In genomic region chr3:195863121-195864061, GRCh38 we compare ENCODE assay signal across 8 cellular contexts. TPM values are rescaled to one million over a fixed set of nuclear protein-coding genes. Genes with fewer than 3 reads are reported as not detected.
A peak's percentile ranks its signal among the peaks of the same experiment; 100 is the strongest.
DNase-seq lines count a peak whose midpoint lies in the region; ATAC-seq and TF ChIP-seq lines count a peak whose summit lies in the region.

No MANE protein-coding gene starts in this region.

- no peaks in the 10 kb centered on the region for H3K9me2 ChIP-seq in OCI-LY1 (ENCODE audit: low read depth, low read length)

- peak overlapping the region in 2 of 7 donors; percentile 64 to 69 for H3K27ac Mint-ChIP-seq in CD14-positive monocyte
- H3K27ac Mint-ChIP-seq in naive thymus-derived CD8-positive, alpha-beta T cell: peak overlapping the region in 6 of 10 donors; percentile 36 to 63 (median 48)

- intact Hi-C loops in CD14-positive monocyte (cut with micrococcal nuclease): loop anchor here in 1 of 2 donors (1.0 kb wide), 1 partner anchor 53 kb away; no protein-coding TSS in a partner anchor

- peaks cover 53% of the 10 kb centered on the region for H3K36me3 ChIP-seq in OCI-LY1 (ENCODE audit: insufficient read depth, low read length)

- no peaks in the 10 kb centered on the region for H4K20me1 ChIP-seq in OCI-LY1 (ENCODE audit: insufficient read depth, low read length)

- no peaks in the 10 kb centered on the region for H3K79me2 ChIP-seq in OCI-LY1 (ENCODE audit: insufficient read depth, low read length)

- no peaks in the 10 kb centered on the region for H3K27me3 ChIP-seq in OCI-LY1 (ENCODE audit: insufficient read depth, low read length)

- POLR2A ChIA-PET in naive thymus-derived CD8-positive, alpha-beta T cell (lab: Charles Lee): no interaction called here

- peaks cover 0 to 2% (median 0%) of the 10 kb centered on the region in 7 donors for H3K9me3 Mint-ChIP-seq in CD14-positive monocyte
- H3K9me3 Mint-ChIP-seq in naive thymus-derived CD8-positive, alpha-beta T cell: no peaks in the 10 kb centered on the region

- peaks cover 16% of the 10 kb centered on the region for H3K4me1 Mint-ChIP-seq in CD14-positive monocyte
- H3K4me1 Mint-ChIP-seq in naive thymus-derived CD8-positive, alpha-beta T cell: peaks cover 4 to 6% (median 6%) of the 10 kb centered on the region in 4 donors

- H3K27me3 Mint-ChIP-seq in CD14-positive monocyte (ENCODE audit: low read depth in 3 of 3): peaks cover 2 to 14% (median 10%) of the 10 kb centered on the region in 3 donors
- no peaks in the 10 kb centered on the region for H3K27me3 Mint-ChIP-seq in naive thymus-derived CD8-positive, alpha-beta T cell

- peaks cover 7% of the 10 kb centered on the region for H3K4me1 ChIP-seq in OCI-LY1 (ENCODE audit: insufficient read depth, low read length, severe bottlenecking)

- TF ChIP-seq CTCF in CD14-positive monocyte (IDR thresholded peaks at IDR 0.05) (peak; percentile 85), HFF-Myc (IDR thresholded peaks at IDR 0.05; ENCODE audit: low read depth, low read length, missing control alignments) (peak; percentile 97), OCI-LY1 (IDR thresholded peaks at IDR 0.05; ENCODE audit: low read length) (peak; percentile 98)

- no peak overlapping the region for H3K4me2 ChIP-seq in OCI-LY1 (ENCODE audit: low read length)

- peak; percentile 84 for DNase-seq in CD14-positive monocyte (ENCODE audit: low spot score)
- DNase-seq in HFF-Myc (ENCODE audit: extremely low read depth, low read depth): no peak
- peak; percentile 50 for DNase-seq in activated T-cell treated with anti-CD3 and anti-CD28 coated beads for 4 hours
- peak; percentile 84 to 90 for DNase-seq in erythroblast (lab: John Stamatoyannopoulos, UW)
- DNase-seq in naive thymus-derived CD8-positive, alpha-beta T cell: peak; percentile 31 to 78 (median 52)
- peak; percentile 11 to 31 for DNase-seq in stimulated activated CD8-positive, alpha-beta memory T cell treated with anti-CD3 and anti-CD28 coated beads, Interleukin-7, amount 100 ng/mL, for 1 hour (ENCODE audit: low read depth in 2 of 2)

- no peak overlapping the region for H3K9ac ChIP-seq in OCI-LY1 (ENCODE audit: low read length)

- peaks cover 22 to 43% of the 10 kb centered on the region in 2 donors for H3K36me3 Mint-ChIP-seq in CD14-positive monocyte
- peaks cover 0 to 22% (median 0%) of the 10 kb centered on the region in 3 donors for H3K36me3 Mint-ChIP-seq in naive thymus-derived CD8-positive, alpha-beta T cell

- peak; percentile 71 to 84 for ATAC-seq in naive thymus-derived CD8-positive, alpha-beta T cell
- no peak for ATAC-seq in HG03135 (IDR thresholded peaks at IDR 0.05; ENCODE audit: unreplicated experiment)

- no peak for TF ChIP-seq POLR2A in erythroblast (IDR thresholded peaks at IDR 0.05; ENCODE audit: low read length)

- H3K4me3 Mint-ChIP-seq in CD14-positive monocyte: no peak overlapping the region
- no peak overlapping the region for H3K4me3 Mint-ChIP-seq in naive thymus-derived CD8-positive, alpha-beta T cell

- H3K9me3 ChIP-seq in OCI-LY1 (ENCODE audit: low read length): no peaks in the 10 kb centered on the region

- no peak overlapping the region for H3K27ac ChIP-seq in OCI-LY1 (ENCODE audit: low read depth, low read length, poor library complexity, severe bottlenecking)

- no peak overlapping the region for H2AFZ ChIP-seq in OCI-LY1 (ENCODE audit: low read length)

- no peak overlapping the region for H3K4me3 ChIP-seq in HFF-Myc (replicated peaks; ENCODE audit: low read depth, low read length)
- no peak overlapping the region for H3K4me3 ChIP-seq in OCI-LY1 (ENCODE audit: low read depth, low read length, poor library complexity, severe bottlenecking)

- H3F3A ChIP-seq in OCI-LY1 (ENCODE audit: insufficient read depth, low read length): 0 out of 2 replicates have a peak, but pooled peaks cover 3% of the 10 kb centered on the region

RNA-seq across cellular contexts. Expression of gene TNK2, which starts 45.0 kb away (rescaled TPM):
- polyA plus RNA-seq in CD14-positive monocyte: 1 to 10 TPM in 1 of 2 donors, under 1 TPM in 1; 0.84 to 1.8 TPM
- 100 to 1,000 TPM; 146 to 149 TPM for total RNA-seq in naive thymus-derived CD8-positive, alpha-beta T cell
- 1 to 10 TPM; 1.3 to 2.5 (median 1.6) TPM for polyA plus RNA-seq in naive thymus-derived CD8-positive, alpha-beta T cell

RNA-seq across cellular contexts. Expression of gene MUC4, which starts 51.7 kb away (rescaled TPM):
- polyA plus RNA-seq in CD14-positive monocyte: not detected
- total RNA-seq in naive thymus-derived CD8-positive, alpha-beta T cell: not detected
- not detected for polyA plus RNA-seq in naive thymus-derived CD8-positive, alpha-beta T cell
